In genomic region chr14:105021656-105022275, GRCh38 we compare ENCODE assay signal across 8 cellular contexts. TPM values are rescaled to one million over a fixed set of nuclear protein-coding genes. Genes with fewer than 3 reads are reported as not detected.
DNase-seq lines count a peak whose midpoint lies in the region; ATAC-seq and TF ChIP-seq lines count a peak whose summit lies in the region.

No MANE protein-coding gene starts in this region.

- DNase-seq in A673 (ENCODE audit: low spot score) (peak; percentile 62), NCI-H2171 treated with DMSO at 0.1 percent for 48 hours (lab: John Stamatoyannopoulos, UW) (peak; percentile 90), foreskin melanocyte (peak; percentile 72), epidermal melanocyte (ENCODE audit: insufficient read length, low spot score) (no peak), NCI-H2029 treated with DMSO at 0.1 percent for 48 hours (lab: John Stamatoyannopoulos, UW) (no peak)
- peak; percentile 63 for DNase-seq in activated T-cell treated with anti-CD3 and anti-CD28 coated beads, Interleukin-2, amount 50 U/mL, for 48 hours

- H3K27ac ChIP-seq in A673 (ENCODE audit: low read depth, low read length, poor library complexity, severe bottlenecking) (peak overlapping the region; percentile 84), parathyroid adenoma (peak overlapping the region; percentile 33)

- H2AFZ ChIP-seq in parathyroid adenoma: peak overlapping the region; percentile 77

- peaks cover 10% of the 10 kb centered on the region for H3K36me3 ChIP-seq in A673 (ENCODE audit: insufficient read depth, low read length, poor library complexity, severe bottlenecking)
- H3K36me3 ChIP-seq in parathyroid adenoma (ENCODE audit: control insufficient read depth, insufficient read depth, low read length): no peaks in the 10 kb centered on the region

- peaks cover 16% of the 10 kb centered on the region for H3K79me2 ChIP-seq in parathyroid adenoma

- H3K4me2 ChIP-seq in parathyroid adenoma (ENCODE audit: low read length): peak overlapping the region; percentile 100

- no peaks in the 10 kb centered on the region for H3K9me3 ChIP-seq in A673 (ENCODE audit: low read depth, low read length, poor library complexity, severe bottlenecking)
- H3K9me3 ChIP-seq in parathyroid adenoma (ENCODE audit: control insufficient read depth, low read length): no peaks in the 10 kb centered on the region

- H3K4me3 ChIP-seq in A673 (ENCODE audit: low read depth, low read length, poor library complexity, severe bottlenecking) (peak overlapping the region; percentile 99), parathyroid adenoma (ENCODE audit: low read depth, low read length) (peak overlapping the region; percentile 86)

- no peak overlapping the region for H3K9ac ChIP-seq in parathyroid adenoma

- no peaks in the 10 kb centered on the region for H3K27me3 ChIP-seq in A673 (replicated peaks; ENCODE audit: insufficient read depth, low read depth, low read length, poor library complexity)
- no peaks in the 10 kb centered on the region for H3K27me3 ChIP-seq in parathyroid adenoma (ENCODE audit: control insufficient read depth, insufficient read depth, low read length)

- TF ChIP-seq CTCF in A673 (conservative IDR thresholded peaks at IDR 0.05; ENCODE audit: low read depth, low read length) (peak; percentile 28; the same call in 1 of the 2 replicates), parathyroid adenoma (IDR thresholded peaks at IDR 0.05) (no peak)

- CTCF ChIA-PET in A673 (lab: Charles Lee): interaction anchor here (0.8 kb wide), 1 partner anchor 510 kb away, joined by 3 read pairs; no protein-coding TSS in a partner anchor

- peak; percentile 4 for ATAC-seq in GM19035 (IDR thresholded peaks at IDR 0.05; ENCODE audit: unreplicated experiment)

- H3K4me1 ChIP-seq in A673 (ENCODE audit: insufficient read depth, low read length, poor library complexity, severe bottlenecking) (peaks cover 33% of the 10 kb centered on the region), parathyroid adenoma (no peaks in the 10 kb centered on the region)

- TSS peak; percentile 89 for BruUV-seq in A673 (replicated peaks; lab: Mats Ljungman, UMichigan)

- intact Hi-C loops in A673 (cut with micrococcal nuclease; ENCODE audit: unreplicated experiment): no loop called here

- POLR2A ChIA-PET in A673 (lab: Charles Lee; ENCODE audit: low non-redundant PET): no interaction called here

RNA-seq across cellular contexts. Expression of gene CDCA4, which starts 0.9 kb away (rescaled TPM):
- total RNA-seq in A673 (2021): 49.7 and 51.1 TPM in 2 replicates

RNA-seq across cellular contexts. Expression of gene CLBA1, which starts 36.2 kb away (rescaled TPM):
- total RNA-seq in A673 (2021): 14.3 and 14.6 TPM in 2 replicates

RNA-seq across cellular contexts. Expression of gene GPR132, which starts 43.5 kb away (rescaled TPM):
- not detected in 2 replicates for total RNA-seq in A673 (2021)

RNA-seq across cellular contexts. Expression of gene AHNAK2, which starts 43.6 kb away (rescaled TPM):
- 0.56 and 0.59 TPM in 2 replicates for total RNA-seq in A673 (2021)

Comparison
In these comparisons a context has a peak if more than half of its experiments do, and no peak if none do; other contexts are left out.
1. DNase-seq: peak in A673 (single experiment), NCI-H2171 treated with DMSO at 0.1 percent for 48 hours (single experiment), activated T-cell treated with anti-CD3 and anti-CD28 coated beads, Interleukin-2, amount 50 U/mL, for 48 hours (2 of 2) and foreskin melanocyte (single experiment); none in epidermal melanocyte (single experiment) and NCI-H2029 treated with DMSO at 0.1 percent for 48 hours (single experiment).